26 cellular contexts compared by ENCODE assay signal in the genomic region with DNA sequence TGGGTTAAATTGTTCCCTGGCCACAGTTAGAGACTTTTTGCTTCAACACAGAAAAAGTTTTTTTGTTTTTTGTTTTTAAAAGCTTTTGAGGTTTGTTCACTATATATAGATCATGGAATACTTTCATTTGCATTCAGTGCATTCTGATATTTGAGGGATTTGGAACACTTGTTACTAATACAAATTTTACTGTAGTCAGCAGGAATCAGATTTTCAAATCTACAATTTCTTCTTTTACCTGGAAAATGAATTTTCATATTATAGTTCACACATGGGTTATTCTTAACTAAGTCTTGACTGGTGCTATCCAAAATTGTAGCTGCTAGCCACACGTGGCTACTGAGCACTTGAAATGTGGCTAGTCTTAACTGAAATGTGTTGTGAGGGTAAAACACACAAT.
"Had no signal": no experiment of that assay in that cellular context is flagged by ENCODE, and none has a peak within 500 bp of the region (broad histone marks: within the 10 kb centered on the region; RNA-seq: fewer than 3 reads in every experiment).

No MANE protein-coding gene starts in this region.

- ATAC-seq: foreskin keratinocyte; gastroesophageal sphincter; naive thymus-derived CD4-positive, alpha-beta T cell; right cardiac atrium; stimulated activated naive B cell treated with anti-CD40 and anti-IgM and Interleukin-4, amounts not matched to agents 10 μg/mL and 1 μg/mL and 100 μg/mL, for 72 hours; upper lobe of right lung had no signal

- H3K27ac ChIP-seq: colonic mucosa, esophagus muscularis mucosa, foreskin keratinocyte, gastroesophageal sphincter, heart right ventricle, left lung, ovary, psoas muscle, skin epidermis, spleen, thoracic aorta, transverse colon, upper lobe of right lung, uterus had no signal

- H3K27me3 ChIP-seq: colonic mucosa, esophagus muscularis mucosa, foreskin keratinocyte, gastroesophageal sphincter, heart right ventricle, left lung, ovary, spleen, transverse colon, upper lobe of right lung, uterus had no signal

- H3K4me1 ChIP-seq: colonic mucosa, foreskin keratinocyte, left lung, upper lobe of right lung, uterus had no signal

- DNase-seq: colonic mucosa; effector memory CD4-positive, alpha-beta T cell; foreskin keratinocyte; heart right ventricle; hippocampal formation; left cardiac atrium; left lung; midbrain; naive thymus-derived CD4-positive, alpha-beta T cell; nephron progenitor cell; occipital lobe; posterior cingulate gyrus; psoas muscle; right cardiac atrium; spleen; stimulated activated naive B cell treated with anti-CD40 and anti-IgM and Interleukin-4, amounts not matched to agents 10 μg/mL and 1 μg/mL and 100 μg/mL, for 72 hours; transverse colon; upper lobe of right lung; uterus had no signal

- FAIRE-seq: endothelial cell of umbilical vein, islet of Langerhans had no signal

- H3K4me3 ChIP-seq: colonic mucosa, esophagus muscularis mucosa, gastroesophageal sphincter, heart right ventricle, left lung, ovary, psoas muscle, skin epidermis, spleen, thoracic aorta, transverse colon, upper lobe of right lung, uterus had no signal

- H3K9me3 ChIP-seq: colonic mucosa, esophagus muscularis mucosa, gastroesophageal sphincter, left lung, ovary, psoas muscle, thoracic aorta, transverse colon, upper lobe of right lung, uterus had no signal

- H3K36me3 ChIP-seq: colonic mucosa, esophagus muscularis mucosa, gastroesophageal sphincter, heart right ventricle, left lung, ovary, spleen, thoracic aorta, transverse colon, upper lobe of right lung, uterus had no signal
